In the genomic region with DNA sequence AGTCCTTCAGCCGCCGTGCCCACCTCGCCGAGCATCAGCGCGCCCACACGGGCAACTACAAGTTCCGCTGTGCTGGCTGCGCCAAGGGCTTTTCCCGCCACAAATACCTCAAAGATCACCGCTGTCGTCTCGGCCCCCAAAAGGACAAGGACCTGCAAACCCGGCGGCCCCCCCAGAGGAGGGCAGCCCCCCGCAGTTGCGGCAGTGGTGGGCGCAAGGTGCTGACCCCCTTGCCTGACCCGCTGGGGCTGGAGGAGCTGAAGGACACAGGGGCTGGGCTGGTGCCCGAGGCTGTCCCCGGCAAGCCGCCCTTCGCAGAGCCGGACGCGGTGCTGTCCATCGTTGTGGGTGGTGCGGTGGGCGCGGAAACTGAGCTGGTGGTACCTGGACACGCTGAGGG, we compare ENCODE assay signal across 17 cellular contexts. TPM values are rescaled to one million over a fixed set of nuclear protein-coding genes. Genes with fewer than 3 reads are reported as not detected.
A peak's percentile ranks its signal among the peaks of the same experiment; 100 is the strongest.
DNase-seq lines count a peak whose midpoint lies in the region; ATAC-seq and TF ChIP-seq lines count a peak whose summit lies in the region.
"Had no signal": no experiment of that assay in that cellular context is flagged by ENCODE, and none has a peak within 500 bp of the region (broad histone marks: within the 10 kb centered on the region; RNA-seq: fewer than 3 reads in every experiment).

No MANE protein-coding gene starts in this region.

- TF ChIP-seq CTCF in C4-2B (conservative IDR thresholded peaks at IDR 0.05) (no peak), Peyer's patch (IDR thresholded peaks at IDR 0.05) (no peak), mucosa of descending colon (IDR thresholded peaks at IDR 0.05) (no peak), progenitor cell of endocrine pancreas (IDR thresholded peaks at IDR 0.05; ENCODE audit: unreplicated experiment) (no peak)

- H3K36me3 Mint-ChIP-seq in progenitor cell of endocrine pancreas (ENCODE audit: insufficient read depth), result peaks cover 4% of the 10 kb centered on the region

- DNase-seq in Peyer's patch, result no peak
- DNase-seq in mucosa of descending colon, result peak in 2 of 3 donors; percentile 55 to 60
- DNase-seq in progenitor cell of endocrine pancreas (ENCODE audit: low spot score, unreplicated experiment), result no peak
- no peak for DNase-seq in cardiac septum (ENCODE audit: low spot score)
- DNase-seq in DMS79 (lab: John Stamatoyannopoulos, UW), result no peak
- DNase-seq: BE2C; CD4-positive, alpha-beta T cell; IMR-90; NCI-H1417 treated with DMSO at 0.1 percent for 48 hours; NCI-H1930; NCI-H345; NCI-H524 treated with DMSO at 0.1 percent for 48 hours had no signal

- H3K36me3 ChIP-seq in Peyer's patch (no peaks in the 10 kb centered on the region), mucosa of descending colon (ENCODE audit: low read depth) (no peaks in the 10 kb centered on the region)
- H3K36me3 ChIP-seq: BE2C had no signal

- no peaks in the 10 kb centered on the region for H3K27me3 ChIP-seq in Peyer's patch
- H3K27me3 ChIP-seq: BE2C had no signal

- no peak for TF ChIP-seq POLR2A in Peyer's patch (IDR thresholded peaks at IDR 0.05)

- H3K27ac ChIP-seq in C4-2B (peak overlapping the region; percentile 86), Peyer's patch (peak overlapping the region in 3 of 4 donors; percentile 85 to 97 (median 95))
- H3K27ac ChIP-seq: SK-N-MC had no signal

- H3K27ac Mint-ChIP-seq in progenitor cell of endocrine pancreas, result peak overlapping the region; percentile 68
- H3K27ac Mint-ChIP-seq: CD4-positive, alpha-beta T cell had no signal

- H3K4me3 ChIP-seq in Peyer's patch (no peak overlapping the region), mucosa of descending colon (no peak overlapping the region)
- H3K4me3 ChIP-seq: SK-N-MC had no signal

- H3K9me3 ChIP-seq in Peyer's patch (no peaks in the 10 kb centered on the region), mucosa of descending colon (no peaks in the 10 kb centered on the region)
- H3K9me3 ChIP-seq: BE2C had no signal

- peaks cover 9% of the 10 kb centered on the region for H3K4me1 Mint-ChIP-seq in progenitor cell of endocrine pancreas (ENCODE audit: low read depth)

- no peaks in the 10 kb centered on the region for H3K9me3 Mint-ChIP-seq in progenitor cell of endocrine pancreas (ENCODE audit: low read depth)
- H3K9me3 Mint-ChIP-seq: CD4-positive, alpha-beta T cell had no signal

- H3K27me3 Mint-ChIP-seq in progenitor cell of endocrine pancreas, result no peaks in the 10 kb centered on the region
- H3K27me3 Mint-ChIP-seq: CD4-positive, alpha-beta T cell had no signal

- H3K4me3 Mint-ChIP-seq in progenitor cell of endocrine pancreas (ENCODE audit: low read depth), result no peak overlapping the region
- H3K4me3 Mint-ChIP-seq: CD4-positive, alpha-beta T cell had no signal

- H3K4me1 ChIP-seq in Peyer's patch, result peaks cover 0 to 47% (median 3%) of the 10 kb centered on the region in 4 donors
- H3K4me1 ChIP-seq in mucosa of descending colon (ENCODE audit: low read depth), result peaks cover 27% of the 10 kb centered on the region

- ATAC-seq in mucosa of descending colon, result no peak
- no peak for ATAC-seq in HG02759 (IDR thresholded peaks at IDR 0.05; ENCODE audit: unreplicated experiment)
- ATAC-seq in HG03139 (IDR thresholded peaks at IDR 0.05; ENCODE audit: unreplicated experiment), result no peak
- ATAC-seq: Right ventricle myocardium inferior had no signal

- intact Hi-C loops in mucosa of descending colon (cut with DNase I, micrococcal nuclease) (no loop called here), cardiac septum (cut with DNase I) (loop anchor here (5.0 kb wide), 2 partner anchors 51 to 276 kb away; no protein-coding TSS in a partner anchor)

RNA-seq across cellular contexts. Expression of a gene that starts 20.1 kb away (rescaled TPM):
- total RNA-seq in Peyer's patch (100 to 1,000 TPM in 3 of 4 donors, 10 to 100 TPM in 1; 80.0 to 137 (median 111) TPM), mucosa of descending colon (100 to 1,000 TPM; 167 to 230 (median 184) TPM), progenitor cell of endocrine pancreas (136 and 137 TPM in 2 replicates), cardiac septum (101 TPM)

RNA-seq across cellular contexts. Expression of a gene that starts 59.2 kb away (rescaled TPM):
- 10 to 100 TPM in 1 of 4 donors, 1 to 10 TPM in 3; 2.5 to 13.5 (median 3.6) TPM for total RNA-seq in Peyer's patch
- 1 to 10 TPM; 5.0 to 5.6 (median 5.1) TPM for total RNA-seq in mucosa of descending colon
- 8.0 and 8.3 TPM in 2 replicates for total RNA-seq in progenitor cell of endocrine pancreas
- 1.3 TPM for total RNA-seq in cardiac septum

Comparison
In these comparisons a context has a peak if more than half of its experiments do, and no peak if none do; other contexts are left out.
1. DNase-seq: peak in mucosa of descending colon (2 of 3); none in Peyer's patch (0 of 3), progenitor cell of endocrine pancreas (single experiment), cardiac septum (single experiment) and DMS79 (single experiment).